In the genomic region with DNA sequence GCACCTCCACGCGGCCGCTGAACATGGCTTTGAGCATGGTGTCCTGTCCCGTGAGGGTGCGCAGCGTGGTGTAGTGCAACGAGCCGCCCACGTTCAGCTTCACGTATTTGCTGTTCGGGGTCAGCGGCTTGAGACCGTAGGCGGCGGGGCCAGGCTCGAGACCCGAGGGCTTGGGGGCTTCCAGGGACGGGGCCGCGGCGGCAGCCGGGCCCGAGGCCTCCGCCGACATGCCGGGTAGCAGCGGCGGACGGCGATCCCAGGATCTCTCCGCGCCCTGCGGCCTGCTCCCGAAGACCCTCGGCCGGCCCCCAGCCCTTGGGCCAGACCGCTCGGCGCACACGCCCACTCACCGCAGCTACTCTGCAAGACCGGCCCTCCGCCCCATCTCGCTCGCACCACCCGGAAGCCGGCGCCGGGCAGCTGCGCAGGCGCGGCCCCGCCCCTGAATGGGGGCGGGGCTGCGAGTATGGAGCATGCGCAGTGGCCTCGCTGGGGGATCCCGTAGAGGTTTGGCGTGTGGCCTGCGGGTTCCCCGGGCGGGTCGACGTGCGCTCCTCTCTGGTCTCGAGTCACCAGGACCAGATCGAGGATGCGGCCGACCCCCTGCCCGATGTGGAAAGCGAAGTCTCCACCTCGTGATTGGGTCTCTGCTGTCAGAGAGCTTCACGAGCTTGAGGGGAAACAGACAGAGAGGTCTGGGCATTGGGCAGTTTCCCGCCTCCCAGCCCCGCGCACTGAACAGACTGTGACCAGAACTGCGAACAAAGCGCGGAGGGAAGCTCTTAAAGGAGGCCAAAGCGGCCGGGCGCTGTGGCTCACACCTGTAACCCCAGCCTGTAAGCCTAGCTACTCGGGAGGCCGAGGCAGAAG, we compare ENCODE assay signal across 8 cellular contexts. TPM values are rescaled to one million over a fixed set of nuclear protein-coding genes. Genes with fewer than 3 reads are reported as not detected.
DNase-seq lines count a peak whose midpoint lies in the region; ATAC-seq, FAIRE-seq and TF ChIP-seq lines count a peak whose summit lies in the region.

KCTD13 (minus strand) TSS at position 422 of the 870 bp plus-strand sequence; CDS start at position 229, 193 bp downstream.

- TF ChIP-seq CTCF in BJ (IDR thresholded peaks at IDR 0.05; ENCODE audit: insufficient read depth, low read depth, low read length) (no peak), HepG2 (CRISPR knock-in tag; IDR thresholded peaks at IDR 0.05) (no peak; the same call in 1 of the 2 replicates)

- peak; percentile 73 for ATAC-seq in HG03457 (IDR thresholded peaks at IDR 0.05; ENCODE audit: unreplicated experiment)
- peak; percentile 96 for ATAC-seq in HepG2

- no peaks in the 10 kb centered on the region for H3K9me3 Mint-ChIP-seq in dendritic cell treated with granulocyte-macrophage colony-stimulating factor and Interleukin-4, amounts not matched to agents 40 ng/mL and 50 ng/mL, for 4 days

- peak within 1 kb of the TSS; percentile 92 for H3K4me3 Mint-ChIP-seq in dendritic cell treated with granulocyte-macrophage colony-stimulating factor and Interleukin-4, amounts not matched to agents 40 ng/mL and 50 ng/mL, for 4 days

- intact Hi-C loops in dendritic cell treated with granulocyte-macrophage colony-stimulating factor and Interleukin-4, amounts not matched to agents 40 ng/mL and 50 ng/mL, for 4 days (cut with micrococcal nuclease) = no loop called here
- intact Hi-C loops in HepG2 (cut with micrococcal nuclease; ENCODE audit: unreplicated experiment) = loop anchor here (1.0 to 5.0 kb wide), 3 partner anchors 36 to 95 kb away; partner anchors contain the start of genes TAOK2 and TMEM219

- H3K79me2 ChIP-seq in HepG2 (ENCODE audit: insufficient read depth, low read length) = peaks cover 13% of the 10 kb centered on the region

- CTCF ChIA-PET in BJ (lab: Yijun Ruan, JAX) = interaction anchor here (0.6 to 2.6 kb wide), 10 partner anchors 10 to 493 kb away, joined by 3 to 14 read pairs (median 4); partner anchors contain the start of gene TMEM219
- CTCF ChIA-PET in HepG2 (lab: Yijun Ruan, JAX; ENCODE audit: low intra/inter-chr PET ratio, low total read pairs) = no interaction called here

- H3K9ac ChIP-seq in HepG2 (ENCODE audit: insufficient read depth, low read depth, low read length) = peak within 1 kb of the TSS; percentile 83

- DNase-seq in BJ (ENCODE audit: low read depth) = peak; percentile 30
- DNase-seq in GM19240 (ENCODE audit: insufficient read length, low spot score) = peak; percentile 94
- peak; percentile 92 for DNase-seq in NCI-H69 (lab: John Stamatoyannopoulos, UW)
- peak; percentile 85 to 95 for DNase-seq in activated CD4-positive, alpha-beta T cell treated with anti-CD3 and anti-CD28 coated beads, Interleukin-2, amount 50 U/mL, for 24 hours (ENCODE audit: low read depth in 1 of 2, low spot score in 1 of 2)
- peak; percentile 82 for DNase-seq in HepG2 (ENCODE audit: low spot score)
- peak; percentile 87 for DNase-seq in stimulated activated CD4-positive, alpha-beta T cell treated with anti-CD3 and anti-CD28 coated beads, Interleukin-4, amount 100 ng/mL, for 24 hours

- H3K27me3 Mint-ChIP-seq in dendritic cell treated with granulocyte-macrophage colony-stimulating factor and Interleukin-4, amounts not matched to agents 40 ng/mL and 50 ng/mL, for 4 days = no peaks in the 10 kb centered on the region

- H3K4me1 Mint-ChIP-seq in dendritic cell treated with granulocyte-macrophage colony-stimulating factor and Interleukin-4, amounts not matched to agents 40 ng/mL and 50 ng/mL, for 4 days (ENCODE audit: low read depth) = peaks cover 34% of the 10 kb centered on the region

- H3K9me3 ChIP-seq in HepG2 (ENCODE audit: low read length) = no peaks in the 10 kb centered on the region

- POLR2A ChIA-PET in BJ (lab: Charles Lee) = interaction anchor here (0.6 to 1.5 kb wide), 3 partner anchors 18 to 68 kb away, joined by 3 to 13 read pairs (median 5); partner anchors contain the start of gene TAOK2
- POLR2A ChIA-PET in HepG2 (lab: Yijun Ruan, JAX) = interaction anchor here (0.5 to 4.3 kb wide), 27 partner anchors 8 to 247 kb away, joined by 3 to 68 read pairs (median 5); partner anchors contain the start of genes ALDOA, ASPHD1, CDIPT and PAGR1

- H3K36me3 Mint-ChIP-seq in dendritic cell treated with granulocyte-macrophage colony-stimulating factor and Interleukin-4, amounts not matched to agents 40 ng/mL and 50 ng/mL, for 4 days (ENCODE audit: low read depth) = peaks cover 47% of the 10 kb centered on the region

- peak; percentile 55 for TF ChIP-seq RAD21 in HepG2 (CRISPR knock-in tag; IDR thresholded peaks at IDR 0.05)

- H3K36me3 ChIP-seq in BJ (ENCODE audit: control insufficient read depth, insufficient read depth, low read length) = no peaks in the 10 kb centered on the region; the same call in 1 of the 2 replicates
- peaks cover 2 to 17% of the 10 kb centered on the region in 2 experiments; a peak in 3 of 5 replicates for H3K36me3 ChIP-seq in HepG2 (replicated peaks in 1 of 2; ENCODE audit: control insufficient read depth in 1 of 2, insufficient read depth in 2 of 2, low read length in 2 of 2)

- no peaks in the 10 kb centered on the region for H4K20me1 ChIP-seq in HepG2 (ENCODE audit: insufficient read depth, low read length)

- BruUV-seq in HepG2 (replicated peaks; lab: Mats Ljungman, UMichigan) = no TSS peak

- H3K4me2 ChIP-seq in HepG2 (ENCODE audit: low read depth, low read length) = peak within 1 kb of the TSS; percentile 98

- WGBS in HepG2 (ENCODE audit: low lambda C conversion rate) = under 1% methylated on average over 20 of the region's 84 CpGs

- in situ Hi-C loops in HepG2 (cut with HindIII; ENCODE audit: extremely low pct_ligation_motif_present, low pct_unique_long_range_greater_than_20kb) = loop anchor here (5.0 kb wide), 1 partner anchor 36 kb away; the partner anchor contains the start of gene TMEM219

- TF ChIP-seq POLR2A in HepG2 (IDR thresholded peaks at IDR 0.05; ENCODE audit: insufficient read depth in 1 of 2, low read depth in 2 of 2, low read length in 2 of 2) = peak; percentile 79 to 99

- H3K27me3 ChIP-seq in BJ (ENCODE audit: control insufficient read depth, insufficient read depth, low read length) (no peaks in the 10 kb centered on the region), HepG2 (ENCODE audit: control insufficient read depth in 1 of 2, insufficient read depth in 2 of 2, low read length in 2 of 2) (no peaks in the 10 kb centered on the region)

- FAIRE-seq in HepG2 (lab: Jason Lieb, UNC) = no peak

- peak within 1 kb of the TSS; percentile 93 for H3K27ac Mint-ChIP-seq in dendritic cell treated with granulocyte-macrophage colony-stimulating factor and Interleukin-4, amounts not matched to agents 40 ng/mL and 50 ng/mL, for 4 days

- H2AFZ ChIP-seq in HepG2 (ENCODE audit: low read length) = peak within 1 kb of the TSS; percentile 55

- H3K4me1 ChIP-seq in HepG2 (ENCODE audit: insufficient read depth, low read length) = peaks cover 31% of the 10 kb centered on the region

- peak within 1 kb of the TSS; percentile 77 for H3K27ac ChIP-seq in HepG2 (ENCODE audit: extremely low read length, insufficient read depth, low read length)

- H3K4me3 ChIP-seq in BJ (ENCODE audit: low read depth, low read length) (peak within 1 kb of the TSS; percentile 64), HepG2 (replicated peaks in 1 of 3; ENCODE audit: insufficient read depth in 1 of 3, low read depth in 2 of 3, low read length in 3 of 3) (peak within 1 kb of the TSS; percentile 80 to 96 (median 87))

- TF ChIP-seq EP300 in HepG2 (IDR thresholded peaks at IDR 0.05; ENCODE audit: low read depth in 2 of 2, low read length in 2 of 2) (no peak), HepG2 (CRISPR knock-in tag; IDR thresholded peaks at IDR 0.05; ENCODE audit: borderline replicate concordance) (peak; percentile 17; the same call in 1 of the 2 replicates)

TF ChIP-seq in HepG2, 621 proteins besides CTCF, POLR2A, EP300 and RAD21 (continues in another document):
- TF ChIP-seq SYNCRIP (IDR thresholded peaks at IDR 0.05; ENCODE audit: insufficient read depth, low read depth, low read length) (no peak), NFE2 (CRISPR knock-in tag; IDR thresholded peaks at IDR 0.05) (no peak), ZNF761 (CRISPR knock-in tag; conservative IDR thresholded peaks at IDR 0.05) (0 out of 2 replicates have a peak, but pooled peaks have one; percentile 72), ZNF12 (CRISPR knock-in tag; IDR thresholded peaks at IDR 0.05) (peak; percentile 7; the same call in 1 of the 2 replicates), ZNF749 (CRISPR knock-in tag; IDR thresholded peaks at IDR 0.05; ENCODE audit: borderline replicate concordance) (peak; percentile 73), RBFOX2 (IDR thresholded peaks at IDR 0.05; ENCODE audit: low read depth, low read length) (peak; percentile 96), MIXL1 (CRISPR knock-in tag; IDR thresholded peaks at IDR 0.05) (0 out of 2 replicates have a peak, but pooled peaks have one; percentile 32), ZNF331 (CRISPR knock-in tag; IDR thresholded peaks at IDR 0.05) (peak; percentile 68), SOX6 (IDR thresholded peaks at IDR 0.05) (no peak), SOX6 (CRISPR knock-in tag; IDR thresholded peaks at IDR 0.05) (peak; percentile 46; the same call in 1 of the 2 replicates)

RNA-seq across cellular contexts. Expression of gene KCTD13, which starts in this region (rescaled TPM):
- polyA plus RNA-seq in BJ (2011; rRNA removed) (8.2 and 12.3 TPM in 2 replicates), HepG2 (2011; rRNA removed) (14.7 and 15.2 TPM in 2 replicates)
- 5.7 and 7.1 TPM in 2 replicates for polyA minus RNA-seq in BJ (2011; rRNA and poly(A)+ RNA removed)
- 3.9 and 6.3 TPM in 2 replicates for total RNA-seq in HepG2 (2016; rRNA removed; fragmentation: Illumina TruSeq; extraction: Trizol)
- 5.8 and 7.7 TPM in 2 replicates for total RNA-seq in HepG2 (2016; cell fraction: cytosol; rRNA removed; fragmentation: Illumina TruSeq; extraction: Trizol; ENCODE audit: low read depth)
- total RNA-seq in HepG2 (2016; cell fraction: insoluble cytoplasmic fraction; rRNA removed; fragmentation: Illumina TruSeq; extraction: Trizol) = 2.8 and 7.4 TPM in 2 replicates
- 7.3 and 8.6 TPM in 2 replicates for total RNA-seq in HepG2 (2016; cell fraction: membrane; rRNA removed; fragmentation: Illumina TruSeq; extraction: Trizol)
- 9.6 and 9.7 TPM in 2 replicates for total RNA-seq in HepG2 (2016; cell fraction: nucleus; rRNA removed; fragmentation: Illumina TruSeq; extraction: Trizol)
- polyA plus RNA-seq in HepG2 (2011; cell fraction: cytosol; rRNA removed) = 8.7 and 10.2 TPM in 2 replicates
- 37.3 and 41.9 TPM in 2 replicates for polyA plus RNA-seq in HepG2 (2011; cell fraction: nucleus; rRNA removed)
- 8.8 and 11.0 TPM in 2 replicates for polyA plus RNA-seq in HepG2 (2012)
- 5.4 and 7.2 TPM in 2 replicates for polyA plus RNA-seq in HepG2 (2016; cell fraction: cytosol; fragmentation: Illumina TruSeq; extraction: Trizol; ENCODE audit: low read depth)
- polyA plus RNA-seq in HepG2 (2016; cell fraction: insoluble cytoplasmic fraction; fragmentation: Illumina TruSeq; extraction: Trizol; ENCODE audit: low read depth) = 6.8 and 8.7 TPM in 2 replicates
- 8.5 and 8.9 TPM in 2 replicates for polyA plus RNA-seq in HepG2 (2016; cell fraction: membrane; fragmentation: Illumina TruSeq; extraction: Trizol; ENCODE audit: low read depth)
- 31.0 and 34.1 TPM in 2 replicates for polyA plus RNA-seq in HepG2 (2016; cell fraction: nucleus; fragmentation: Illumina TruSeq; extraction: Trizol; ENCODE audit: insufficient read depth, low read depth)
- 17.9 and 20.7 TPM in 2 replicates for polyA minus RNA-seq in HepG2 (2011; rRNA and poly(A)+ RNA removed; ENCODE audit: low replicate concordance)
- polyA minus RNA-seq in HepG2 (2011; cell fraction: cytosol; rRNA and poly(A)+ RNA removed) = 4.5 and 5.2 TPM in 2 replicates
- polyA minus RNA-seq in HepG2 (2011; cell fraction: nucleus; rRNA and poly(A)+ RNA removed) = 18.8 and 20.0 TPM in 2 replicates

Comparison
In these comparisons a context has a peak if more than half of its experiments do, and no peak if none do; other contexts are left out.
1. Peak in every context shown above with its lines: DNase-seq, ATAC-seq, H3K4me3 ChIP-seq and H3K27ac ChIP-seq.
2. DNase-seq: peak in every context shown above with its lines; median percentile 94 in GM19240; 92 in NCI-H69; 90 in activated CD4-positive, alpha-beta T cell treated with anti-CD3 and anti-CD28 coated beads, Interleukin-2, amount 50 U/mL, for 24 hours; 87 in stimulated activated CD4-positive, alpha-beta T cell treated with anti-CD3 and anti-CD28 coated beads, Interleukin-4, amount 100 ng/mL, for 24 hours; 82 in HepG2; 30 in BJ.